Comparison of ENCODE assay signal across 10 cellular contexts in the genomic region with DNA sequence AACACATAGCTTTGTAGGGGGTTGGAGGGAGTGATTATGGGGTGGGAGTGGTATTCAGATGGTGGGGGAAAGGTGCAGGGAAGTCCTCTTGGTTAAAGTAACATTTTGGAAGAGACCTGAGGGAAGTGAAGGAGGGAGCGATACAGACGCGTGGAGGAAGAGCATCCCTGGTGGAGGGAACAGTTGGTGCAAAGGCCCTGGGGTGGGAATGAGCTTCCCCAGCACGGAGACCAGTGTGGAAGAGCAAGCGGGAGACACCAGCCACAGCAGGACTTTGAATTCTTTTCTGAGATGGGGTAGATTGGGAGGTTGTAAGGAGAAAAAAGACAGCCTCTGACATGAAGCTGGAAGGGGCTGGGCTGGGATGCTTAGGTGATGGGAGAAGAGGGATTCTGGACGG. TPM values are rescaled to one million over a fixed set of nuclear protein-coding genes. Genes with fewer than 3 reads are reported as not detected.
DNase-seq lines count a peak whose midpoint lies in the region; ATAC-seq and TF ChIP-seq lines count a peak whose summit lies in the region.
"Had no signal": no experiment of that assay in that cellular context is flagged by ENCODE, and none has a peak within 500 bp of the region (broad histone marks: within the 10 kb centered on the region; RNA-seq: fewer than 3 reads in every experiment).

No MANE protein-coding gene starts in this region.

- H3K27me3 ChIP-seq in ascending aorta (no peaks in the 10 kb centered on the region), right lobe of liver (no peaks in the 10 kb centered on the region), thymus (ENCODE audit: control insufficient read depth, insufficient read depth) (peaks cover 8% of the 10 kb centered on the region)

- no peaks in the 10 kb centered on the region for H3K9me3 ChIP-seq in ascending aorta
- H3K9me3 ChIP-seq in right lobe of liver: no peaks in the 10 kb centered on the region
- no peaks in the 10 kb centered on the region for H3K9me3 ChIP-seq in thymus (ENCODE audit: control insufficient read depth)

- TF ChIP-seq CTCF in ascending aorta (IDR thresholded peaks at IDR 0.05): no peak
- no peak for TF ChIP-seq CTCF in right lobe of liver (IDR thresholded peaks at IDR 0.05)

- DNase-seq in activated CD8-positive, alpha-beta memory T cell treated with anti-CD3 and anti-CD28 coated beads, Interleukin-2, amount 10 ng/mL, durations not matched to agents 7 days and 5 days: no peak
- no peak for DNase-seq in activated CD8-positive, alpha-beta memory T cell treated with anti-CD3 and anti-CD28 coated beads for 24 hours
- no peak for DNase-seq in ascending aorta (ENCODE audit: low spot score in 2 of 2)
- no peak for DNase-seq in right lobe of liver
- DNase-seq in NCI-H82 treated with DMSO at 0.1 percent for 48 hours (lab: John Stamatoyannopoulos, UW; ENCODE audit: unreplicated experiment): no peak
- no peak for DNase-seq in COLO829 (ENCODE audit: low spot score)
- DNase-seq in OCI-M2 (lab: John Stamatoyannopoulos, UW; ENCODE audit: unreplicated experiment): no peak
- DNase-seq: NCI-H1092, SW 1271 had no signal

- H3K36me3 ChIP-seq in ascending aorta (peaks cover 0 to 4% of the 10 kb centered on the region in 2 donors), right lobe of liver (peaks cover 0 to 19% (median 3%) of the 10 kb centered on the region in 4 donors), thymus (ENCODE audit: control insufficient read depth, insufficient read depth) (no peaks in the 10 kb centered on the region)

- no peak for ATAC-seq in activated CD8-positive, alpha-beta memory T cell treated with anti-CD3 and anti-CD28 coated beads, Interleukin-2, amount 10 ng/mL, durations not matched to agents 7 days and 5 days
- ATAC-seq in right lobe of liver: no peak

- H3K27ac ChIP-seq in ascending aorta: peak overlapping the region; percentile 96
- H3K27ac ChIP-seq in right lobe of liver: peak overlapping the region; percentile 86 to 96 (median 89)
- H3K27ac ChIP-seq in thymus (ENCODE audit: low read depth): no peak overlapping the region

- CTCF ChIA-PET in activated CD8-positive, alpha-beta memory T cell treated with anti-CD3 and anti-CD28 coated beads, Interleukin-2, amount 10 ng/mL, durations not matched to agents 7 days and 5 days (lab: Charles Lee): interaction anchor here (0.7 to 1.9 kb wide), 2 partner anchors 10 to 24 kb away, joined by 3 to 8 read pairs; no protein-coding TSS in a partner anchor

- WGBS in right lobe of liver (ENCODE audit: insufficient coverage, low coverage, low lambda C conversion rate, missing lambda C conversion rate): 73% methylated on average over 6 of the region's 6 CpGs
- 92% methylated on average over 6 of the region's 6 CpGs for WGBS in thymus

- H3K4me3 ChIP-seq in ascending aorta (peak overlapping the region; percentile 52 to 63), right lobe of liver (no peak overlapping the region), thymus (ENCODE audit: low read length) (peak overlapping the region; percentile 54)

- H3K36me3 Mint-ChIP-seq in activated CD8-positive, alpha-beta memory T cell treated with anti-CD3 and anti-CD28 coated beads, Interleukin-2, amount 10 ng/mL, durations not matched to agents 7 days and 5 days: no peaks in the 10 kb centered on the region

- peak overlapping the region; percentile 44 for H3K4me3 Mint-ChIP-seq in activated CD8-positive, alpha-beta memory T cell treated with anti-CD3 and anti-CD28 coated beads, Interleukin-2, amount 10 ng/mL, durations not matched to agents 7 days and 5 days

- peaks cover 37 to 66% of the 10 kb centered on the region in 2 donors for H3K4me1 ChIP-seq in ascending aorta
- peaks cover 3 to 83% (median 41%) of the 10 kb centered on the region in 4 donors for H3K4me1 ChIP-seq in right lobe of liver
- no peaks in the 10 kb centered on the region for H3K4me1 ChIP-seq in thymus (ENCODE audit: control insufficient read depth, insufficient read depth, low read length)

- H3K27ac Mint-ChIP-seq in activated CD8-positive, alpha-beta memory T cell treated with anti-CD3 and anti-CD28 coated beads, Interleukin-2, amount 10 ng/mL, durations not matched to agents 7 days and 5 days: no peak overlapping the region

- TF ChIP-seq POLR2A in right lobe of liver (IDR thresholded peaks at IDR 0.05): no peak

- intact Hi-C loops in ascending aorta (cut with DNase I): loop anchor here (5.0 kb wide), 1 partner anchor 142 kb away; no protein-coding TSS in a partner anchor
- intact Hi-C loops in right lobe of liver (cut with DNase I): loop anchor here in 1 of 2 donors (10.0 kb wide), 1 partner anchor 50 kb away; no protein-coding TSS in a partner anchor

- no peaks in the 10 kb centered on the region for H3K9me3 Mint-ChIP-seq in activated CD8-positive, alpha-beta memory T cell treated with anti-CD3 and anti-CD28 coated beads, Interleukin-2, amount 10 ng/mL, durations not matched to agents 7 days and 5 days (ENCODE audit: low read depth)

- peaks cover 9% of the 10 kb centered on the region for H3K27me3 Mint-ChIP-seq in activated CD8-positive, alpha-beta memory T cell treated with anti-CD3 and anti-CD28 coated beads, Interleukin-2, amount 10 ng/mL, durations not matched to agents 7 days and 5 days

- peaks cover 13% of the 10 kb centered on the region for H3K4me1 Mint-ChIP-seq in activated CD8-positive, alpha-beta memory T cell treated with anti-CD3 and anti-CD28 coated beads, Interleukin-2, amount 10 ng/mL, durations not matched to agents 7 days and 5 days

RNA-seq across cellular contexts. Expression of a gene that starts 23.5 kb away (rescaled TPM):
- 10 to 100 TPM; 20.8 to 60.4 TPM for total RNA-seq in activated CD8-positive, alpha-beta memory T cell treated with anti-CD3 and anti-CD28 coated beads, Interleukin-2, amount 10 ng/mL, durations not matched to agents 7 days and 5 days
- total RNA-seq in ascending aorta (39.4 TPM), right lobe of liver (100 to 1,000 TPM; 132 to 252 (median 172) TPM)
- 56.8 TPM for polyA plus RNA-seq in thymus

RNA-seq across cellular contexts. Expression of a gene that starts 49.4 kb away (rescaled TPM):
- total RNA-seq in activated CD8-positive, alpha-beta memory T cell treated with anti-CD3 and anti-CD28 coated beads, Interleukin-2, amount 10 ng/mL, durations not matched to agents 7 days and 5 days: not detected
- total RNA-seq in ascending aorta (not detected), right lobe of liver (not detected)
- polyA plus RNA-seq in thymus: 0.05 TPM

Comparison
In these comparisons a context has a peak if more than half of its experiments do, and no peak if none do; other contexts are left out.
1. H3K4me3 ChIP-seq: peak in ascending aorta (2 of 2) and thymus (single experiment); none in right lobe of liver (0 of 3).